In genomic region chr1:200628223-200628868, GRCh38 we compare ENCODE assay signal across 8 cellular contexts. TPM values are rescaled to one million over a fixed set of nuclear protein-coding genes. Genes with fewer than 3 reads are reported as not detected.
DNase-seq lines count a peak whose midpoint lies in the region; ATAC-seq and TF ChIP-seq lines count a peak whose summit lies in the region.

No MANE protein-coding gene starts in this region.

- H3K9me2 ChIP-seq in OCI-LY7 (ENCODE audit: insufficient read depth, low read length) = no peaks in the 10 kb centered on the region
- H3K9me2 ChIP-seq in PC-3 (replicated peaks; ENCODE audit: low read length) = no peaks in the 10 kb centered on the region

- no peaks in the 10 kb centered on the region for H3K36me3 ChIP-seq in OCI-LY7 (ENCODE audit: insufficient read depth, low read length)
- no peaks in the 10 kb centered on the region for H3K36me3 ChIP-seq in PC-3 (ENCODE audit: low read depth, low read length)

- H3K79me2 ChIP-seq in OCI-LY7 (ENCODE audit: insufficient read depth, low read depth, low read length) (no peaks in the 10 kb centered on the region), PC-3 (ENCODE audit: low read length) (no peaks in the 10 kb centered on the region)

- no peak overlapping the region for H3K4me3 ChIP-seq in OCI-LY7 (ENCODE audit: low read depth, low read length, poor library complexity, severe bottlenecking)
- no peak overlapping the region for H3K4me3 ChIP-seq in PC-3 (ENCODE audit: low read length)

- ATAC-seq in GM18517 (IDR thresholded peaks at IDR 0.05; ENCODE audit: unreplicated experiment) (peak; percentile 72), HG02642 (IDR thresholded peaks at IDR 0.05; ENCODE audit: poor library complexity, unreplicated experiment) (peak; percentile 76), left lobe of liver (peak; percentile 30), PC-3 (no peak), SK-N-SH treated with all-trans-retinoic acid at 6 μM for 48 hours (no peak)

- CTCF ChIA-PET in OCI-LY7 (lab: Charles Lee; ENCODE audit: unreplicated experiment) (interaction anchor here (0.7 kb wide), 1 partner anchor 209 kb away, joined by 3 read pairs; no protein-coding TSS in a partner anchor), PC-3 (lab: Charles Lee) (no interaction called here)

- DNase-seq in OCI-LY7 (ENCODE audit: low spot score) (peak; percentile 50), left lobe of liver (ENCODE audit: low spot score) (no peak), nucleus accumbens (lab: John Stamatoyannopoulos, UW) (no peak), putamen (ENCODE audit: low spot score) (no peak), PC-3 (no peak)

- intact Hi-C loops in OCI-LY7 (cut with micrococcal nuclease; ENCODE audit: unreplicated experiment) = loop anchor here (10.0 kb wide), 2 partner anchors 396 to 486 kb away; partner anchors contain the start of genes CACNA1S and KIF21B
- intact Hi-C loops in PC-3 (cut with micrococcal nuclease) = no loop called here

- no peak for TF ChIP-seq CTCF in OCI-LY7 (conservative IDR thresholded peaks at IDR 0.05; ENCODE audit: low read length)
- no peak for TF ChIP-seq CTCF in PC-3 (conservative IDR thresholded peaks at IDR 0.05; ENCODE audit: low read depth, low read length)

- H2AFZ ChIP-seq in OCI-LY7 (ENCODE audit: low read length) (no peak overlapping the region), PC-3 (ENCODE audit: low read length) (no peak overlapping the region)

- H4K20me1 ChIP-seq in OCI-LY7 (ENCODE audit: insufficient read depth, low read length) = no peaks in the 10 kb centered on the region
- H4K20me1 ChIP-seq in PC-3 (ENCODE audit: low read length) = no peaks in the 10 kb centered on the region

- H3K9ac ChIP-seq in PC-3 (ENCODE audit: low read length) = no peak overlapping the region

- H3K27ac ChIP-seq in OCI-LY7 (ENCODE audit: low read depth, low read length, poor library complexity, severe bottlenecking) (no peak overlapping the region), PC-3 (ENCODE audit: low read length) (no peak overlapping the region)

- POLR2A ChIA-PET in OCI-LY7 (lab: Charles Lee) (interaction anchor here (0.6 to 1.4 kb wide), 4 partner anchors 12 to 177 kb away, joined by 3 to 4 read pairs (median 4); no protein-coding TSS in a partner anchor), PC-3 (lab: Charles Lee; ENCODE audit: unreplicated experiment) (interaction anchor here (0.6 to 0.9 kb wide), 2 partner anchors 110 to 168 kb away, joined by 3 to 6 read pairs; no protein-coding TSS in a partner anchor)

- H3K4me2 ChIP-seq in OCI-LY7 (ENCODE audit: low read length) = peak overlapping the region; percentile 30
- no peak overlapping the region for H3K4me2 ChIP-seq in PC-3 (ENCODE audit: low read length)

- H3K27me3 ChIP-seq in PC-3 (ENCODE audit: low read length) = no peaks in the 10 kb centered on the region

- H3F3A ChIP-seq in PC-3 (ENCODE audit: low read length, unreplicated experiment) = no peaks in the 10 kb centered on the region

- peaks cover 12% of the 10 kb centered on the region for H3K4me1 ChIP-seq in OCI-LY7 (ENCODE audit: insufficient read depth, low read length, poor library complexity, severe bottlenecking)
- H3K4me1 ChIP-seq in PC-3 (ENCODE audit: insufficient read depth, low read length) = no peaks in the 10 kb centered on the region

- no peaks in the 10 kb centered on the region for H3K9me3 ChIP-seq in OCI-LY7 (ENCODE audit: low read length)
- no peaks in the 10 kb centered on the region for H3K9me3 ChIP-seq in PC-3 (ENCODE audit: low read length)

- BruUV-seq in OCI-LY7 (replicated peaks; lab: Mats Ljungman, UMichigan) (no TSS peak), PC-3 (replicated peaks; lab: Mats Ljungman, UMichigan) (no TSS peak)

TF ChIP-seq in SK-N-SH treated with all-trans-retinoic acid at 6 μM for 48 hours, 23 proteins besides CTCF, POLR2A, EP300 and RAD21 (continues in another document):
- TF ChIP-seq CSDC2 (CRISPR knock-in tag; IDR thresholded peaks at IDR 0.05) (no peak), ZFP30 (CRISPR knock-in tag; IDR thresholded peaks at IDR 0.05) (no peak), OSR1 (CRISPR knock-in tag; IDR thresholded peaks at IDR 0.05) (no peak), RARB (CRISPR knock-in tag; IDR thresholded peaks at IDR 0.05) (no peak), TCF4 (CRISPR knock-in tag; IDR thresholded peaks at IDR 0.05; ENCODE audit: borderline replicate concordance) (no peak), BACH2 (CRISPR knock-in tag; IDR thresholded peaks at IDR 0.05; ENCODE audit: borderline replicate concordance) (no peak), ARNTL (CRISPR knock-in tag; IDR thresholded peaks at IDR 0.05; ENCODE audit: borderline replicate concordance, low read depth) (no peak), CSRNP3 (CRISPR knock-in tag; IDR thresholded peaks at IDR 0.05) (no peak), TOX (CRISPR knock-in tag; IDR thresholded peaks at IDR 0.05; ENCODE audit: borderline replicate concordance) (no peak), PPARA (CRISPR knock-in tag; IDR thresholded peaks at IDR 0.05; ENCODE audit: borderline replicate concordance) (no peak), ZFP3 (CRISPR knock-in tag; IDR thresholded peaks at IDR 0.05) (no peak), ZNF8 (CRISPR knock-in tag; IDR thresholded peaks at IDR 0.05) (no peak), ZC3H10 (CRISPR knock-in tag; IDR thresholded peaks at IDR 0.05) (no peak), GLIS3 (CRISPR knock-in tag; IDR thresholded peaks at IDR 0.05) (no peak), ZNF70 (CRISPR knock-in tag; IDR thresholded peaks at IDR 0.05) (no peak), ESRRG (CRISPR knock-in tag; IDR thresholded peaks at IDR 0.05) (no peak)
- TF ChIP-seq, protein P1, sequence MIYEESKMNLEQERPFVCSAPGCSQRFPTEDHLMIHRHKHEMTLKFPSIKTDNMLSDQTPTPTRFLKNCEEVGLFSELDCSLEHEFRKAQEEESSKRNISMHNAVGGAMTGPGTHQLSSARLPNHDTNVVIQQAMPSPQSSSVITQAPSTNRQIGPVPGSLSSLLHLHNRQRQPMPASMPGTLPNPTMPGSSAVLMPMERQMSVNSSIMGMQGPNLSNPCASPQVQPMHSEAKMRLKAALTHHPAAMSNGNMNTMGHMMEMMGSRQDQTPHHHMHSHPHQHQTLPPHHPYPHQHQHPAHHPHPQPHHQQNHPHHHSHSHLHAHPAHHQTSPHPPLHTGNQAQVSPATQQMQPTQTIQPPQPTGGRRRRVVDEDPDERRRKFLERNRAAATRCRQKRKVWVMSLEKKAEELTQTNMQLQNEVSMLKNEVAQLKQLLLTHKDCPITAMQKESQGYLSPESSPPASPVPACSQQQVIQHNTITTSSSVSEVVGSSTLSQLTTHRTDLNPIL (CRISPR knock-in tag; IDR thresholded peaks at IDR 0.05; ENCODE audit: low read depth) = no peak
- TF ChIP-seq, protein P2, sequence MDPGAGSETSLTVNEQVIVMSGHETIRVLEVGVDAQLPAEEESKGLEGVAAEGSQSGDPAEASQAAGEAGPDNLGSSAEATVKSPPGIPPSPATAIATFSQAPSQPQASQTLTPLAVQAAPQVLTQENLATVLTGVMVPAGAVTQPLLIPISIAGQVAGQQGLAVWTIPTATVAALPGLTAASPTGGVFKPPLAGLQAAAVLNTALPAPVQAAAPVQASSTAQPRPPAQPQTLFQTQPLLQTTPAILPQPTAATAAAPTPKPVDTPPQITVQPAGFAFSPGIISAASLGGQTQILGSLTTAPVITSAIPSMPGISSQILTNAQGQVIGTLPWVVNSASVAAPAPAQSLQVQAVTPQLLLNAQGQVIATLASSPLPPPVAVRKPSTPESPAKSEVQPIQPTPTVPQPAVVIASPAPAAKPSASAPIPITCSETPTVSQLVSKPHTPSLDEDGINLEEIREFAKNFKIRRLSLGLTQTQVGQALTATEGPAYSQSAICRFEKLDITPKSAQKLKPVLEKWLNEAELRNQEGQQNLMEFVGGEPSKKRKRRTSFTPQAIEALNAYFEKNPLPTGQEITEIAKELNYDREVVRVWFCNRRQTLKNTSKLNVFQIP (CRISPR knock-in tag; IDR thresholded peaks at IDR 0.05; ENCODE audit: borderline replicate concordance, low read depth) = no peak
- TF ChIP-seq, protein P3, sequence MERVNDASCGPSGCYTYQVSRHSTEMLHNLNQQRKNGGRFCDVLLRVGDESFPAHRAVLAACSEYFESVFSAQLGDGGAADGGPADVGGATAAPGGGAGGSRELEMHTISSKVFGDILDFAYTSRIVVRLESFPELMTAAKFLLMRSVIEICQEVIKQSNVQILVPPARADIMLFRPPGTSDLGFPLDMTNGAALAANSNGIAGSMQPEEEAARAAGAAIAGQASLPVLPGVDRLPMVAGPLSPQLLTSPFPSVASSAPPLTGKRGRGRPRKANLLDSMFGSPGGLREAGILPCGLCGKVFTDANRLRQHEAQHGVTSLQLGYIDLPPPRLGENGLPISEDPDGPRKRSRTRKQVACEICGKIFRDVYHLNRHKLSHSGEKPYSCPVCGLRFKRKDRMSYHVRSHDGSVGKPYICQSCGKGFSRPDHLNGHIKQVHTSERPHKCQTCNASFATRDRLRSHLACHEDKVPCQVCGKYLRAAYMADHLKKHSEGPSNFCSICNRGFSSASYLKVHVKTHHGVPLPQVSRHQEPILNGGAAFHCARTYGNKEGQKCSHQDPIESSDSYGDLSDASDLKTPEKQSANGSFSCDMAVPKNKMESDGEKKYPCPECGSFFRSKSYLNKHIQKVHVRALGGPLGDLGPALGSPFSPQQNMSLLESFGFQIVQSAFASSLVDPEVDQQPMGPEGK (CRISPR knock-in tag; IDR thresholded peaks at IDR 0.05; ENCODE audit: borderline replicate concordance) = no peak

RNA-seq across cellular contexts. Expression of gene KIF14, which starts 7.8 kb away (rescaled TPM):
- total RNA-seq in OCI-LY7 (2014; rRNA removed; shearing (Covaris generic)) = 15.0 and 17.8 TPM in 2 replicates
- total RNA-seq in OCI-LY7 (2022) (20.1 and 23.2 TPM in 2 replicates), left lobe of liver (0.10 TPM), PC-3 (2014; rRNA removed) (23.6 and 23.7 TPM in 2 replicates)

RNA-seq across cellular contexts. Expression of gene DDX59, which starts 41.4 kb away (rescaled TPM):
- total RNA-seq in OCI-LY7 (2014; rRNA removed; shearing (Covaris generic)) = 22.4 and 28.7 TPM in 2 replicates
- 24.6 and 25.4 TPM in 2 replicates for total RNA-seq in OCI-LY7 (2022)
- total RNA-seq in left lobe of liver = 6.8 TPM
- total RNA-seq in PC-3 (2014; rRNA removed) = 24.6 and 29.4 TPM in 2 replicates

Comparison
In these comparisons a context has a peak if more than half of its experiments do, and no peak if none do; other contexts are left out.
1. ATAC-seq: peak in GM18517 (single experiment), HG02642 (single experiment) and left lobe of liver (single experiment); none in PC-3 (single experiment) and SK-N-SH treated with all-trans-retinoic acid at 6 μM for 48 hours (single experiment).
2. RNA of gene KIF14, which starts 7.8 kb away (total RNA-seq): 23.6 to 23.7 TPM in PC-3 and 15.0 to 23.2 TPM in OCI-LY7; 0.10 TPM in left lobe of liver (single experiment); every median in the first group is over 10 times any median in the second.